ENCODE assay signal across 9 cellular contexts in genomic region chr20:32333988-32334885, GRCh38. TPM values are rescaled to one million over a fixed set of nuclear protein-coding genes. Genes with fewer than 3 reads are reported as not detected.
A peak's percentile ranks its signal among the peaks of the same experiment; 100 is the strongest.
DNase-seq lines count a peak whose midpoint lies in the region; ATAC-seq and TF ChIP-seq lines count a peak whose summit lies in the region.
"Had no signal": no experiment of that assay in that cellular context is flagged by ENCODE, and none has a peak within 500 bp of the region (broad histone marks: within the 10 kb centered on the region; RNA-seq: fewer than 3 reads in every experiment).

No MANE protein-coding gene starts in this region.

- peaks cover 48% of the 10 kb centered on the region for H3K4me1 ChIP-seq in OCI-LY3 (ENCODE audit: low read length)
- H3K4me1 ChIP-seq in adrenal gland (replicated peaks in 1 of 2): peaks cover 3 to 9% of the 10 kb centered on the region in 2 donors
- H3K4me1 ChIP-seq in muscle layer of duodenum (ENCODE audit: control insufficient read depth in 1 of 2, insufficient read depth in 2 of 2, low read length in 2 of 2): no peaks in the 10 kb centered on the region
- peaks cover 55% of the 10 kb centered on the region for H3K4me1 ChIP-seq in upper lobe of right lung

- ATAC-seq in GM19035 (IDR thresholded peaks at IDR 0.05; ENCODE audit: unreplicated experiment) (peak; percentile 28), upper lobe of right lung (peak; percentile 89)

- H3K4me2 ChIP-seq in OCI-LY3 (ENCODE audit: low read length): peak overlapping the region; percentile 56

- H3K27ac ChIP-seq in OCI-LY3 (ENCODE audit: low read length): peak overlapping the region; percentile 74
- peak overlapping the region in 1 of 5 donors; percentile 69 for H3K27ac ChIP-seq in adrenal gland
- peak overlapping the region; percentile 20 for H3K27ac ChIP-seq in muscle layer of duodenum (ENCODE audit: low read length)
- peak overlapping the region; percentile 73 for H3K27ac ChIP-seq in upper lobe of right lung
- H3K27ac ChIP-seq: thoracic aorta had no signal

- H3K4me3 ChIP-seq in OCI-LY3 (ENCODE audit: low read length) (peak overlapping the region; percentile 21), adrenal gland (no peak overlapping the region), muscle layer of duodenum (ENCODE audit: low read depth in 1 of 2, low read length in 2 of 2) (no peak overlapping the region), upper lobe of right lung (no peak overlapping the region)
- H3K4me3 ChIP-seq: thoracic aorta had no signal

- no peak overlapping the region for H3K9ac ChIP-seq in OCI-LY3 (ENCODE audit: low read length)

- TF ChIP-seq POLR2A in adrenal gland (IDR thresholded peaks at IDR 0.05): no peak

- DNase-seq in adrenal gland (peak in 5 of 7 donors; percentile 22 to 75 (median 36)), upper lobe of right lung (peak; percentile 92), NAMALWA (ENCODE audit: low spot score) (no peak), NCI-H1436 (lab: John Stamatoyannopoulos, UW) (no peak), SKM-1 treated with dmso at 0.1 percent for 144 hours (lab: John Stamatoyannopoulos, UW; ENCODE audit: unreplicated experiment) (no peak)

- H3K36me3 ChIP-seq in OCI-LY3 (replicated peaks; ENCODE audit: low read depth, low read length) (peaks cover 41% of the 10 kb centered on the region), adrenal gland (replicated peaks in 1 of 2) (peaks cover 0 to 24% of the 10 kb centered on the region in 2 donors), muscle layer of duodenum (ENCODE audit: control insufficient read depth in 1 of 2, insufficient read depth in 2 of 2, low read length in 2 of 2) (peaks cover 25 to 39% of the 10 kb centered on the region in 2 donors), upper lobe of right lung (peaks cover 24% of the 10 kb centered on the region)

- H3K27me3 ChIP-seq in OCI-LY3 (ENCODE audit: low read depth, low read length): no peaks in the 10 kb centered on the region
- no peaks in the 10 kb centered on the region for H3K27me3 ChIP-seq in adrenal gland
- H3K27me3 ChIP-seq in muscle layer of duodenum (ENCODE audit: low read depth, low read length): no peaks in the 10 kb centered on the region
- no peaks in the 10 kb centered on the region for H3K27me3 ChIP-seq in upper lobe of right lung

- H2AFZ ChIP-seq in OCI-LY3 (ENCODE audit: low read depth, low read length): no peak overlapping the region

- H3K79me2 ChIP-seq in OCI-LY3 (ENCODE audit: low read length): no peaks in the 10 kb centered on the region

- intact Hi-C loops in adrenal gland (cut with DNase I): loop anchor here in 1 of 2 donors (10.0 kb wide), 3 partner anchors 121 to 321 kb away; no protein-coding TSS in a partner anchor
- intact Hi-C loops in upper lobe of right lung (cut with DNase I): no loop called here

- TF ChIP-seq CTCF in OCI-LY3 (IDR thresholded peaks at IDR 0.05; ENCODE audit: low read depth, low read length) (no peak), adrenal gland (IDR thresholded peaks at IDR 0.05) (no peak), upper lobe of right lung (IDR thresholded peaks at IDR 0.05) (no peak)

- H3K9me3 ChIP-seq in OCI-LY3 (ENCODE audit: insufficient read depth, low read length) (no peaks in the 10 kb centered on the region), adrenal gland (replicated peaks in 1 of 3) (no peaks in the 10 kb centered on the region), muscle layer of duodenum (ENCODE audit: control insufficient read depth in 1 of 2, low read length in 2 of 2) (no peaks in the 10 kb centered on the region), upper lobe of right lung (no peaks in the 10 kb centered on the region)
- H3K9me3 ChIP-seq: thoracic aorta had no signal

- no peaks in the 10 kb centered on the region for H4K20me1 ChIP-seq in OCI-LY3 (ENCODE audit: insufficient read depth, low read length)

- 67 to 79% (median 74%) methylated on average over 13 of the region's 13 CpGs for WGBS in adrenal gland, 4 donors

RNA-seq across cellular contexts. Expression of gene ASXL1, which starts 23.9 kb away (rescaled TPM):
- 10 to 100 TPM; 26.4 to 75.1 (median 51.8) TPM for total RNA-seq in adrenal gland
- 10 to 100 TPM; 19.9 to 59.3 (median 43.6) TPM for polyA plus RNA-seq in adrenal gland
- 79.1 TPM for total RNA-seq in upper lobe of right lung

RNA-seq across cellular contexts. Expression of gene KIF3B, which starts 56.8 kb away (rescaled TPM):
- total RNA-seq in adrenal gland (10 to 100 TPM; 23.1 to 49.4 (median 29.7) TPM), upper lobe of right lung (29.0 TPM)
- polyA plus RNA-seq in adrenal gland: 10 to 100 TPM in 2 of 3 donors, 1 to 10 TPM in 1; 8.4 to 62.1 (median 12.9) TPM

Comparison
In these comparisons a context has a peak if more than half of its experiments do, and no peak if none do; other contexts are left out.
1. DNase-seq: peak in adrenal gland (5 of 7) and upper lobe of right lung (single experiment); none in NAMALWA (single experiment), NCI-H1436 (single experiment) and SKM-1 treated with dmso at 0.1 percent for 144 hours (single experiment).